In genomic region chr4:68147079-68147478, GRCh38 we compare ENCODE assay signal across 8 cellular contexts. TPM values are rescaled to one million over a fixed set of nuclear protein-coding genes. Genes with fewer than 3 reads are reported as not detected.
"Had no signal": no experiment of that assay in that cellular context is flagged by ENCODE, and none has a peak within 500 bp of the region (broad histone marks: within the 10 kb centered on the region; RNA-seq: fewer than 3 reads in every experiment).

No MANE protein-coding gene starts in this region.

- H3K27ac ChIP-seq: HL-60, KMS-11 had no signal

- H3K4me2 ChIP-seq: KMS-11 had no signal

- H3K36me3 Mint-ChIP-seq: IgD-negative memory B cell had no signal

- DNase-seq: IMR-90, KBM-7, KG1 had no signal

- H3K4me1 Mint-ChIP-seq: IgD-negative memory B cell had no signal

- H3K9ac ChIP-seq: KMS-11 had no signal

- H3K4me3 Mint-ChIP-seq: IgD-negative memory B cell had no signal

- H3K27me3 Mint-ChIP-seq: IgD-negative memory B cell had no signal

RNA-seq across cellular contexts. Expression of gene TMPRSS11F, which starts 17.4 kb away (rescaled TPM):
- total RNA-seq: HT-29, HT1080, IMR-90 had no signal
- polyA plus RNA-seq: IgD-negative memory B cell, IMR-90 had no signal
